Comparison of ENCODE assay signal across 8 cellular contexts in genomic region chr10:5813091-5813340, GRCh38. TPM values are rescaled to one million over a fixed set of nuclear protein-coding genes. Genes with fewer than 3 reads are reported as not detected.
DNase-seq lines count a peak whose midpoint lies in the region; ATAC-seq and TF ChIP-seq lines count a peak whose summit lies in the region.

No MANE protein-coding gene starts in this region.

- H3K27ac ChIP-seq in WERI-Rb-1 (peak overlapping the region; percentile 99), skin epidermis (peak overlapping the region; percentile 92 to 100 (median 99))

- ATAC-seq in GM19025 (IDR thresholded peaks at IDR 0.05; ENCODE audit: low read depth, unreplicated experiment): peak; percentile 31
- peak; percentile 27 for ATAC-seq in HG02970 (IDR thresholded peaks at IDR 0.05; ENCODE audit: low FRiP score, unreplicated experiment)
- ATAC-seq in left cardiac atrium: peak; percentile 32 to 50

- TF ChIP-seq CTCF in WERI-Rb-1 (IDR thresholded peaks at IDR 0.05; ENCODE audit: low read depth, low read length): no peak

- H3K9me3 ChIP-seq in WERI-Rb-1 (ENCODE audit: severe bottlenecking): no peaks in the 10 kb centered on the region

- DNase-seq in WERI-Rb-1: no peak
- DNase-seq in left cardiac atrium: no peak
- DNase-seq in effector CD4-positive, alpha-beta T cell: no peak
- DNase-seq in NCI-H82 (lab: John Stamatoyannopoulos, UW): no peak
- no peak for DNase-seq in GDM1 (lab: John Stamatoyannopoulos, UW)

- H3K36me3 ChIP-seq in WERI-Rb-1: no peaks in the 10 kb centered on the region; the same call in 1 of the 2 replicates

- intact Hi-C loops in left cardiac atrium (cut with DNase I): loop anchor here in 1 of 2 donors (5.0 kb wide), 3 partner anchors 59 to 126 kb away; partner anchors contain the start of gene ANKRD16

- H3K27me3 ChIP-seq in WERI-Rb-1 (ENCODE audit: insufficient read depth, low read depth, severe bottlenecking): no peaks in the 10 kb centered on the region

- H3K4me3 ChIP-seq in WERI-Rb-1 (ENCODE audit: low read depth, low read length) (peak overlapping the region; percentile 90), skin epidermis (peak overlapping the region; percentile 74 to 100 (median 92))

RNA-seq across cellular contexts. Expression of gene GDI2, which starts 0.2 kb away (rescaled TPM):
- 100 to 1,000 TPM; 107 to 120 TPM for total RNA-seq in left cardiac atrium
